ENCODE assay signal across 9 cellular contexts in genomic region chr19:1258161-1258492, GRCh38. TPM values are rescaled to one million over a fixed set of nuclear protein-coding genes. Genes with fewer than 3 reads are reported as not detected.
A peak's percentile ranks its signal among the peaks of the same experiment; 100 is the strongest.
DNase-seq lines count a peak whose midpoint lies in the region; ATAC-seq, FAIRE-seq and TF ChIP-seq lines count a peak whose summit lies in the region.
"Had no signal": no experiment of that assay in that cellular context is flagged by ENCODE, and none has a peak within 500 bp of the region (broad histone marks: within the 10 kb centered on the region; RNA-seq: fewer than 3 reads in every experiment).

No MANE protein-coding gene starts in this region.

- H3K9me2 ChIP-seq in Karpas-422 (replicated peaks; ENCODE audit: insufficient read depth, low read length): no peaks in the 10 kb centered on the region

- H3K4me3 Mint-ChIP-seq in CD4-positive, alpha-beta memory T cell: peak overlapping the region; percentile 15 to 93 (median 88)

- H2AFZ ChIP-seq in Karpas-422 (ENCODE audit: low read length): no peak overlapping the region

- no peak for DNase-seq in CD4-positive, alpha-beta memory T cell
- DNase-seq in Karpas-422 (no peak), pancreas (no peak), head of caudate nucleus (no peak), DMS153 treated with DMSO at 0.1 percent for 48 hours (lab: John Stamatoyannopoulos, UW; ENCODE audit: unreplicated experiment) (no peak)
- no peak for DNase-seq in effector memory CD4-positive, alpha-beta T cell
- DNase-seq: stimulated activated naive CD4-positive, alpha-beta T cell had no signal

- H3K4me1 Mint-ChIP-seq in CD4-positive, alpha-beta memory T cell: peaks cover 29 to 67% (median 49%) of the 10 kb centered on the region in 4 donors

- peaks cover 17 to 32% of the 10 kb centered on the region in 2 donors for H3K36me3 Mint-ChIP-seq in CD4-positive, alpha-beta memory T cell

- peak overlapping the region; percentile 87 for H3K27ac ChIP-seq in CD4-positive, alpha-beta memory T cell (ENCODE audit: low read depth, low read length)
- H3K27ac ChIP-seq in Karpas-422 (ENCODE audit: low read length): peak overlapping the region; percentile 92
- peak overlapping the region; percentile 97 for H3K27ac ChIP-seq in effector memory CD4-positive, alpha-beta T cell (ENCODE audit: insufficient read depth, low read length, poor library complexity, severe bottlenecking)
- H3K27ac ChIP-seq in pancreas: peak overlapping the region in 3 of 4 donors; percentile 30 to 96 (median 38)

- ATAC-seq in pancreas: no peak
- ATAC-seq in GM19467 (IDR thresholded peaks at IDR 0.05; ENCODE audit: unreplicated experiment): no peak
- no peak for ATAC-seq in HG02973 (IDR thresholded peaks at IDR 0.05; ENCODE audit: unreplicated experiment)

- no peak for TF ChIP-seq CTCF in pancreas (IDR thresholded peaks at IDR 0.05)

- CTCF ChIA-PET in CD4-positive, alpha-beta memory T cell (lab: Charles Lee; ENCODE audit: partially characterized antibody): no interaction called here

- H3K4me1 ChIP-seq in CD4-positive, alpha-beta memory T cell (ENCODE audit: insufficient read depth, low read length): peaks cover 92% of the 10 kb centered on the region
- peaks cover 90% of the 10 kb centered on the region for H3K4me1 ChIP-seq in Karpas-422 (ENCODE audit: low read length)
- H3K4me1 ChIP-seq in effector memory CD4-positive, alpha-beta T cell (ENCODE audit: control insufficient read depth, insufficient read depth, low read length, poor library complexity, severe bottlenecking): peaks cover 83% of the 10 kb centered on the region
- peaks cover 22 to 81% (median 41%) of the 10 kb centered on the region in 3 donors for H3K4me1 ChIP-seq in pancreas

- H3K9me3 Mint-ChIP-seq in CD4-positive, alpha-beta memory T cell: peaks cover 0 to 5% (median 0%) of the 10 kb centered on the region in 8 donors

- peaks cover 0 to 3% of the 10 kb centered on the region in 2 donors for H3K27me3 Mint-ChIP-seq in CD4-positive, alpha-beta memory T cell

- 77 to 89% methylated on average over 8 of the region's 8 CpGs for WGBS in pancreas, 2 donors

- FAIRE-seq in pancreas (lab: Jason Lieb, UNC): no peak

- H3K9ac ChIP-seq in Karpas-422 (ENCODE audit: low read length): peak overlapping the region; percentile 81

- intact Hi-C loops in CD4-positive, alpha-beta memory T cell (cut with micrococcal nuclease): no loop called here
- intact Hi-C loops in pancreas (cut with DNase I) (no loop called here), head of caudate nucleus (cut with DNase I) (no loop called here)

- H3K9me3 ChIP-seq in CD4-positive, alpha-beta memory T cell (ENCODE audit: control insufficient read depth in 1 of 2, low read length in 2 of 2): no peaks in the 10 kb centered on the region
- H3K9me3 ChIP-seq in Karpas-422 (ENCODE audit: low read length) (no peaks in the 10 kb centered on the region), pancreas (no peaks in the 10 kb centered on the region)
- H3K9me3 ChIP-seq in effector memory CD4-positive, alpha-beta T cell (ENCODE audit: control insufficient read depth, low read length): no peaks in the 10 kb centered on the region

- H3K4me3 ChIP-seq in CD4-positive, alpha-beta memory T cell (ENCODE audit: low read length in 2 of 2): peak overlapping the region in 1 of 2 donors; percentile 41
- peak overlapping the region; percentile 68; the same call in 1 of the 2 replicates for H3K4me3 ChIP-seq in Karpas-422 (ENCODE audit: low read length)
- no peak overlapping the region for H3K4me3 ChIP-seq in effector memory CD4-positive, alpha-beta T cell (ENCODE audit: insufficient read depth, low read depth, low read length, poor library complexity, severe bottlenecking)
- no peak overlapping the region for H3K4me3 ChIP-seq in pancreas

- POLR2A ChIA-PET in CD4-positive, alpha-beta memory T cell (lab: Charles Lee; ENCODE audit: partially characterized antibody): interaction anchor here (1.9 to 12.0 kb wide), 4 partner anchors 8 to 16 kb away, joined by 6 to 650 read pairs (median 236); partner anchors contain the start of genes ATP5F1D, CBARP, CIRBP and FAM174C

- H3K79me2 ChIP-seq in Karpas-422 (ENCODE audit: low read length): peaks cover 8% of the 10 kb centered on the region; the same call in 1 of the 2 replicates

- H3K27ac Mint-ChIP-seq in CD4-positive, alpha-beta memory T cell: peak overlapping the region; percentile 95 to 99 (median 99)

- peaks cover 25% of the 10 kb centered on the region for H4K20me1 ChIP-seq in Karpas-422 (ENCODE audit: insufficient read depth, low read depth, low read length)

- H3K36me3 ChIP-seq in CD4-positive, alpha-beta memory T cell (ENCODE audit: insufficient read depth, low read length): peaks cover 29% of the 10 kb centered on the region
- peaks cover 23% of the 10 kb centered on the region for H3K36me3 ChIP-seq in Karpas-422 (ENCODE audit: insufficient read depth, low read length)
- H3K36me3 ChIP-seq in effector memory CD4-positive, alpha-beta T cell (ENCODE audit: control insufficient read depth, insufficient read depth, low read length): peaks cover 48% of the 10 kb centered on the region
- peaks cover 8 to 40% (median 34%) of the 10 kb centered on the region in 3 donors for H3K36me3 ChIP-seq in pancreas

- H3K27me3 ChIP-seq in CD4-positive, alpha-beta memory T cell (ENCODE audit: insufficient read depth, low read length): no peaks in the 10 kb centered on the region
- H3K27me3 ChIP-seq in Karpas-422 (ENCODE audit: low read length) (no peaks in the 10 kb centered on the region), pancreas (no peaks in the 10 kb centered on the region)
- H3K27me3 ChIP-seq in effector memory CD4-positive, alpha-beta T cell (replicated peaks; ENCODE audit: control insufficient read depth, insufficient read depth, low read length, poor library complexity, severe bottlenecking): no peaks in the 10 kb centered on the region

- peak overlapping the region; percentile 94 for H3K4me2 ChIP-seq in Karpas-422 (ENCODE audit: low read depth, low read length, poor library complexity, severe bottlenecking)

RNA-seq across cellular contexts. Expression of gene MIDN, which starts 9.7 kb away (rescaled TPM):
- 10 to 100 TPM; 30.3 to 34.0 TPM for total RNA-seq in CD4-positive, alpha-beta memory T cell
- 1 to 10 TPM in 1 of 2 donors, under 1 TPM in 1; 0.75 to 6.1 TPM for polyA plus RNA-seq in CD4-positive, alpha-beta memory T cell
- 21.4 and 40.5 TPM in 2 replicates for total RNA-seq in Karpas-422 (2014; rRNA removed; shearing (Covaris generic); ENCODE audit: low replicate concordance)
- total RNA-seq in pancreas: 10 to 100 TPM; 32.1 to 78.0 (median 49.1) TPM
- 10 to 100 TPM; 36.6 to 49.1 TPM for polyA plus RNA-seq in pancreas

RNA-seq across cellular contexts. Expression of gene CIRBP, which starts 11.0 kb away (rescaled TPM):
- 100 to 1,000 TPM; 574 to 638 TPM for total RNA-seq in CD4-positive, alpha-beta memory T cell
- polyA plus RNA-seq in CD4-positive, alpha-beta memory T cell: 100 to 1,000 TPM; 160 to 257 TPM
- total RNA-seq in Karpas-422 (2014; rRNA removed; shearing (Covaris generic); ENCODE audit: low replicate concordance): 141 and 291 TPM in 2 replicates
- 100 to 1,000 TPM; 232 to 607 (median 483) TPM for total RNA-seq in pancreas
- polyA plus RNA-seq in pancreas: 1,000 to 10,000 TPM in 1 of 2 donors, 100 to 1,000 TPM in 1; 802 to 1,009 TPM

RNA-seq across cellular contexts. Expression of gene ATP5F1D, which starts 16.6 kb away (rescaled TPM):
- total RNA-seq in CD4-positive, alpha-beta memory T cell: 100 to 1,000 TPM; 105 to 108 TPM
- 100 to 1,000 TPM; 133 to 243 TPM for polyA plus RNA-seq in CD4-positive, alpha-beta memory T cell
- 64.3 and 110 TPM in 2 replicates for total RNA-seq in Karpas-422 (2014; rRNA removed; shearing (Covaris generic); ENCODE audit: low replicate concordance)
- 100 to 1,000 TPM in 5 of 6 donors, 10 to 100 TPM in 1; 97.3 to 192 (median 149) TPM for total RNA-seq in pancreas
- polyA plus RNA-seq in pancreas: 100 to 1,000 TPM; 173 to 515 TPM

RNA-seq across cellular contexts. Expression of gene FAM174C, which starts 17.2 kb away (rescaled TPM):
- total RNA-seq in CD4-positive, alpha-beta memory T cell: 10 to 100 TPM; 50.5 to 54.2 TPM
- polyA plus RNA-seq in CD4-positive, alpha-beta memory T cell: 100 to 1,000 TPM in 1 of 2 donors, 10 to 100 TPM in 1; 57.2 to 114 TPM
- total RNA-seq in Karpas-422 (2014; rRNA removed; shearing (Covaris generic); ENCODE audit: low replicate concordance): 32.7 and 68.1 TPM in 2 replicates
- total RNA-seq in pancreas: 10 to 100 TPM; 16.1 to 26.1 (median 22.9) TPM
- polyA plus RNA-seq in pancreas: 10 to 100 TPM; 69.8 to 83.4 TPM

RNA-seq across cellular contexts. Expression of gene CBARP, which starts 20.3 kb away (rescaled TPM):
- total RNA-seq in CD4-positive, alpha-beta memory T cell: not detected
- not detected for polyA plus RNA-seq in CD4-positive, alpha-beta memory T cell
- 1.6 and 4.1 TPM in 2 replicates for total RNA-seq in Karpas-422 (2014; rRNA removed; shearing (Covaris generic); ENCODE audit: low replicate concordance)
- 1 to 10 TPM in 1 of 6 donors, under 1 TPM in 5; 0.16 to 1.1 (median 0.51) TPM for total RNA-seq in pancreas
- 1 to 10 TPM; 2.0 to 2.6 TPM for polyA plus RNA-seq in pancreas

Comparison
In these comparisons a context has a peak if more than half of its experiments do, and no peak if none do; other contexts are left out.
1. H3K27ac ChIP-seq: peak in every context shown above with its lines; median percentile 97 in effector memory CD4-positive, alpha-beta T cell; 92 in Karpas-422; 87 in CD4-positive, alpha-beta memory T cell; 38 in pancreas.